23 cellular contexts compared by ENCODE assay signal in genomic region chr10:125548878-125549277, GRCh38.
DNase-seq lines count a peak whose midpoint lies in the region; ATAC-seq and TF ChIP-seq lines count a peak whose summit lies in the region.
"Had no signal": no experiment of that assay in that cellular context is flagged by ENCODE, and none has a peak within 500 bp of the region (broad histone marks: within the 10 kb centered on the region; RNA-seq: fewer than 3 reads in every experiment).

No MANE protein-coding gene starts in this region.

- no peak overlapping the region for H3K9ac ChIP-seq in endodermal cell (ENCODE audit: extremely low read depth, low read length, poor library complexity, severe bottlenecking)
- H3K9ac ChIP-seq: BLaER1 treated with 17β-estradiol and CSF1 and Interleukin-3, amounts not matched to agents 10 nM and 100 nM; GM23248 had no signal

- H3K9me3 Mint-ChIP-seq in endodermal cell, result peaks cover 6% of the 10 kb centered on the region

- no peak for ATAC-seq in HG02938 (IDR thresholded peaks at IDR 0.05; ENCODE audit: unreplicated experiment)
- ATAC-seq: A549, GM12878 had no signal

- H3K36me3 ChIP-seq in endodermal cell (ENCODE audit: control insufficient read depth, insufficient read depth, low read length), result no peaks in the 10 kb centered on the region
- H3K36me3 ChIP-seq in testis (ENCODE audit: low read depth, missing control alignments), result no peaks in the 10 kb centered on the region
- no peaks in the 10 kb centered on the region for H3K36me3 ChIP-seq in ascending aorta
- H3K36me3 ChIP-seq: BE2C; BLaER1 treated with 17β-estradiol and CSF1 and Interleukin-3, amounts not matched to agents 10 nM and 100 nM had no signal

- TF ChIP-seq POLR2A in testis (IDR thresholded peaks at IDR 0.05), result no peak

- peak; percentile 58 for DNase-seq in NCI-H2029 (lab: John Stamatoyannopoulos, UW)
- DNase-seq in endodermal cell, result peak; percentile 18
- peak; percentile 29 for DNase-seq in testis
- DNase-seq in effector CD8-positive, alpha-beta T cell (lab: John Stamatoyannopoulos, UW), result no peak
- DNase-seq in ascending aorta (ENCODE audit: low spot score in 2 of 2), result no peak
- DNase-seq: 8988T; ACHN; AML-193; BE2C; CD4-positive, alpha-beta T cell; CD8-positive, alpha-beta memory T cell; DMS 273 treated with DMSO at 0.1 percent for 48 hours; DMS79; EL; GDM1; GM23248; H7; HCEC 1CT had no signal

- intact Hi-C loops in testis (cut with DNase I; ENCODE audit: low total_unique reads), result no loop called here
- intact Hi-C loops in ascending aorta (cut with DNase I), result no loop called here

- H3K36me3 Mint-ChIP-seq in endodermal cell (ENCODE audit: low read depth), result no peaks in the 10 kb centered on the region
- H3K36me3 Mint-ChIP-seq: CD14-positive monocyte; CD8-positive, alpha-beta memory T cell had no signal

- 92 to 98% methylated on average over 6 to 7 of the region's 7 CpGs for WGBS in endodermal cell (ENCODE audit: insufficient coverage in 1 of 2, insufficient read length in 1 of 2), 2 experiments
- WGBS in testis, 2 donors, result 68 to 86% methylated on average over 7 of the region's 7 CpGs

- TF ChIP-seq CTCF in endodermal cell (conservative IDR thresholded peaks at IDR 0.05) (no peak), testis (IDR thresholded peaks at IDR 0.05) (no peak), ascending aorta (IDR thresholded peaks at IDR 0.05) (no peak)

- H3K4me3 ChIP-seq in endodermal cell (ENCODE audit: low read length) (no peak overlapping the region), testis (no peak overlapping the region), ascending aorta (no peak overlapping the region)
- H3K4me3 ChIP-seq: A549; BLaER1 treated with 17β-estradiol and CSF1 and Interleukin-3, amounts not matched to agents 10 nM and 100 nM; GM12878; GM23248 had no signal

- H3K27ac ChIP-seq in endodermal cell (ENCODE audit: low read depth, low read length) (no peak overlapping the region), testis (no peak overlapping the region), ascending aorta (no peak overlapping the region)
- H3K27ac ChIP-seq: A549; BLaER1 treated with 17β-estradiol and CSF1 and Interleukin-3, amounts not matched to agents 10 nM and 100 nM; GM23248 had no signal

- no peak overlapping the region for H3K27ac Mint-ChIP-seq in endodermal cell
- H3K27ac Mint-ChIP-seq: CD14-positive monocyte; CD4-positive, alpha-beta T cell; CD8-positive, alpha-beta memory T cell had no signal

- H3K4me1 ChIP-seq in endodermal cell (ENCODE audit: control insufficient read depth, insufficient read depth, low read length) (no peaks in the 10 kb centered on the region), testis (peaks cover 5% of the 10 kb centered on the region), ascending aorta (no peaks in the 10 kb centered on the region)
- H3K4me1 ChIP-seq: A549, BE2C had no signal

- no peak overlapping the region for H3K4me3 Mint-ChIP-seq in endodermal cell
- H3K4me3 Mint-ChIP-seq: CD14-positive monocyte; CD4-positive, alpha-beta T cell; CD8-positive, alpha-beta memory T cell had no signal

- H3K27me3 ChIP-seq in endodermal cell (ENCODE audit: control insufficient read depth, insufficient read depth, low read length, poor library complexity, severe bottlenecking), result no peaks in the 10 kb centered on the region
- H3K27me3 ChIP-seq in testis, result no peaks in the 10 kb centered on the region
- H3K27me3 ChIP-seq in ascending aorta, result no peaks in the 10 kb centered on the region
- H3K27me3 ChIP-seq: BE2C had no signal

- H3K4me1 Mint-ChIP-seq in endodermal cell, result peaks cover 5% of the 10 kb centered on the region
- H3K4me1 Mint-ChIP-seq: CD14-positive monocyte; CD8-positive, alpha-beta memory T cell had no signal

- peaks cover 2% of the 10 kb centered on the region for H3K27me3 Mint-ChIP-seq in endodermal cell (ENCODE audit: insufficient read depth)

- H3K9me3 ChIP-seq in endodermal cell (ENCODE audit: control insufficient read depth, low read length), result no peaks in the 10 kb centered on the region
- H3K9me3 ChIP-seq in testis, result no peaks in the 10 kb centered on the region
- peaks cover 0 to 3% of the 10 kb centered on the region in 2 donors for H3K9me3 ChIP-seq in ascending aorta
- H3K9me3 ChIP-seq: BE2C had no signal

Comparison
In these comparisons a context has a peak if more than half of its experiments do, and no peak if none do; other contexts are left out.
1. DNase-seq: peak in NCI-H2029 (single experiment), endodermal cell (single experiment) and testis (single experiment); none in effector CD8-positive, alpha-beta T cell (single experiment) and ascending aorta (0 of 2).